2 cellular contexts compared by ENCODE assay signal in the genomic region with DNA sequence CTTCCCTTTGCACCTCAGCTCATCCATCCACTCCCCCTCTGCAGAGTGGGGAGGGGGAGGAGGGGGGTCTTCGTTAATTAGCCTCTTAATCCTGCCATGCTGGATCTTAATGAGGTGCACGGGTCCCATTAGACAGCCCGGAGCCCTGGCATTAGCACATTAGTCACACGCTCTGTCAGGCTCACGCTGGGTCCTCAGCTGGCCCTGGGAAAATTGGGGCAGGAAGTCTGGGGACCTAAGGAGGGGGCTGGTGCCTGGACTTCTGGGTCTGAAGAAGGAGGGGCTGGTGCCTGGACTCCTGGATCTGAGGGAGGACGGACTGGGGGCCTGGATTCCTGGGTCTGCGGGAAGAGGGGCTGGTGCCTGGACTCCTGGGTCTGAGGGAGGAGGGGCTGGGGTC.
TF ChIP-seq lines count a peak whose summit lies in the region.

No MANE protein-coding gene starts in this region.

TF ChIP-seq in GM23338, 12 proteins besides CTCF, POLR2A, EP300 and RAD21:
- TF ChIP-seq STAT1 (IDR thresholded peaks at IDR 0.05; ENCODE audit: unreplicated experiment) = no peak
- TF ChIP-seq POLR2AphosphoS5 (IDR thresholded peaks at IDR 0.05; ENCODE audit: low read depth) = 0 out of 2 replicates have a peak, but pooled peaks have one; percentile 0
TF ChIP-seq in GM23338: peak in this region for 1.

TF ChIP-seq in HepG2, 621 proteins besides CTCF, POLR2A, EP300 and RAD21:
- TF ChIP-seq HMG20A (CRISPR knock-in tag; IDR thresholded peaks at IDR 0.05; ENCODE audit: borderline replicate concordance) (no peak), HES4 (CRISPR knock-in tag; IDR thresholded peaks at IDR 0.05; ENCODE audit: borderline replicate concordance) (no peak), ZFP90 (CRISPR knock-in tag; IDR thresholded peaks at IDR 0.05; ENCODE audit: borderline replicate concordance) (no peak)
- TF ChIP-seq, protein P1, sequence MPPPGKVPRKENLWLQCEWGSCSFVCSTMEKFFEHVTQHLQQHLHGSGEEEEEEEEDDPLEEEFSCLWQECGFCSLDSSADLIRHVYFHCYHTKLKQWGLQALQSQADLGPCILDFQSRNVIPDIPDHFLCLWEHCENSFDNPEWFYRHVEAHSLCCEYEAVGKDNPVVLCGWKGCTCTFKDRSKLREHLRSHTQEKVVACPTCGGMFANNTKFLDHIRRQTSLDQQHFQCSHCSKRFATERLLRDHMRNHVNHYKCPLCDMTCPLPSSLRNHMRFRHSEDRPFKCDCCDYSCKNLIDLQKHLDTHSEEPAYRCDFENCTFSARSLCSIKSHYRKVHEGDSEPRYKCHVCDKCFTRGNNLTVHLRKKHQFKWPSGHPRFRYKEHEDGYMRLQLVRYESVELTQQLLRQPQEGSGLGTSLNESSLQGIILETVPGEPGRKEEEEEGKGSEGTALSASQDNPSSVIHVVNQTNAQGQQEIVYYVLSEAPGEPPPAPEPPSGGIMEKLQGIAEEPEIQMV (CRISPR knock-in tag; IDR thresholded peaks at IDR 0.05; ENCODE audit: low read depth) = no peak
- TF ChIP-seq, protein P2, sequence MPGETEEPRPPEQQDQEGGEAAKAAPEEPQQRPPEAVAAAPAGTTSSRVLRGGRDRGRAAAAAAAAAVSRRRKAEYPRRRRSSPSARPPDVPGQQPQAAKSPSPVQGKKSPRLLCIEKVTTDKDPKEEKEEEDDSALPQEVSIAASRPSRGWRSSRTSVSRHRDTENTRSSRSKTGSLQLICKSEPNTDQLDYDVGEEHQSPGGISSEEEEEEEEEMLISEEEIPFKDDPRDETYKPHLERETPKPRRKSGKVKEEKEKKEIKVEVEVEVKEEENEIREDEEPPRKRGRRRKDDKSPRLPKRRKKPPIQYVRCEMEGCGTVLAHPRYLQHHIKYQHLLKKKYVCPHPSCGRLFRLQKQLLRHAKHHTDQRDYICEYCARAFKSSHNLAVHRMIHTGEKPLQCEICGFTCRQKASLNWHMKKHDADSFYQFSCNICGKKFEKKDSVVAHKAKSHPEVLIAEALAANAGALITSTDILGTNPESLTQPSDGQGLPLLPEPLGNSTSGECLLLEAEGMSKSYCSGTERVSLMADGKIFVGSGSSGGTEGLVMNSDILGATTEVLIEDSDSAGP (CRISPR knock-in tag; IDR thresholded peaks at IDR 0.05; ENCODE audit: borderline replicate concordance) = no peak
- TF ChIP-seq, protein P3, sequence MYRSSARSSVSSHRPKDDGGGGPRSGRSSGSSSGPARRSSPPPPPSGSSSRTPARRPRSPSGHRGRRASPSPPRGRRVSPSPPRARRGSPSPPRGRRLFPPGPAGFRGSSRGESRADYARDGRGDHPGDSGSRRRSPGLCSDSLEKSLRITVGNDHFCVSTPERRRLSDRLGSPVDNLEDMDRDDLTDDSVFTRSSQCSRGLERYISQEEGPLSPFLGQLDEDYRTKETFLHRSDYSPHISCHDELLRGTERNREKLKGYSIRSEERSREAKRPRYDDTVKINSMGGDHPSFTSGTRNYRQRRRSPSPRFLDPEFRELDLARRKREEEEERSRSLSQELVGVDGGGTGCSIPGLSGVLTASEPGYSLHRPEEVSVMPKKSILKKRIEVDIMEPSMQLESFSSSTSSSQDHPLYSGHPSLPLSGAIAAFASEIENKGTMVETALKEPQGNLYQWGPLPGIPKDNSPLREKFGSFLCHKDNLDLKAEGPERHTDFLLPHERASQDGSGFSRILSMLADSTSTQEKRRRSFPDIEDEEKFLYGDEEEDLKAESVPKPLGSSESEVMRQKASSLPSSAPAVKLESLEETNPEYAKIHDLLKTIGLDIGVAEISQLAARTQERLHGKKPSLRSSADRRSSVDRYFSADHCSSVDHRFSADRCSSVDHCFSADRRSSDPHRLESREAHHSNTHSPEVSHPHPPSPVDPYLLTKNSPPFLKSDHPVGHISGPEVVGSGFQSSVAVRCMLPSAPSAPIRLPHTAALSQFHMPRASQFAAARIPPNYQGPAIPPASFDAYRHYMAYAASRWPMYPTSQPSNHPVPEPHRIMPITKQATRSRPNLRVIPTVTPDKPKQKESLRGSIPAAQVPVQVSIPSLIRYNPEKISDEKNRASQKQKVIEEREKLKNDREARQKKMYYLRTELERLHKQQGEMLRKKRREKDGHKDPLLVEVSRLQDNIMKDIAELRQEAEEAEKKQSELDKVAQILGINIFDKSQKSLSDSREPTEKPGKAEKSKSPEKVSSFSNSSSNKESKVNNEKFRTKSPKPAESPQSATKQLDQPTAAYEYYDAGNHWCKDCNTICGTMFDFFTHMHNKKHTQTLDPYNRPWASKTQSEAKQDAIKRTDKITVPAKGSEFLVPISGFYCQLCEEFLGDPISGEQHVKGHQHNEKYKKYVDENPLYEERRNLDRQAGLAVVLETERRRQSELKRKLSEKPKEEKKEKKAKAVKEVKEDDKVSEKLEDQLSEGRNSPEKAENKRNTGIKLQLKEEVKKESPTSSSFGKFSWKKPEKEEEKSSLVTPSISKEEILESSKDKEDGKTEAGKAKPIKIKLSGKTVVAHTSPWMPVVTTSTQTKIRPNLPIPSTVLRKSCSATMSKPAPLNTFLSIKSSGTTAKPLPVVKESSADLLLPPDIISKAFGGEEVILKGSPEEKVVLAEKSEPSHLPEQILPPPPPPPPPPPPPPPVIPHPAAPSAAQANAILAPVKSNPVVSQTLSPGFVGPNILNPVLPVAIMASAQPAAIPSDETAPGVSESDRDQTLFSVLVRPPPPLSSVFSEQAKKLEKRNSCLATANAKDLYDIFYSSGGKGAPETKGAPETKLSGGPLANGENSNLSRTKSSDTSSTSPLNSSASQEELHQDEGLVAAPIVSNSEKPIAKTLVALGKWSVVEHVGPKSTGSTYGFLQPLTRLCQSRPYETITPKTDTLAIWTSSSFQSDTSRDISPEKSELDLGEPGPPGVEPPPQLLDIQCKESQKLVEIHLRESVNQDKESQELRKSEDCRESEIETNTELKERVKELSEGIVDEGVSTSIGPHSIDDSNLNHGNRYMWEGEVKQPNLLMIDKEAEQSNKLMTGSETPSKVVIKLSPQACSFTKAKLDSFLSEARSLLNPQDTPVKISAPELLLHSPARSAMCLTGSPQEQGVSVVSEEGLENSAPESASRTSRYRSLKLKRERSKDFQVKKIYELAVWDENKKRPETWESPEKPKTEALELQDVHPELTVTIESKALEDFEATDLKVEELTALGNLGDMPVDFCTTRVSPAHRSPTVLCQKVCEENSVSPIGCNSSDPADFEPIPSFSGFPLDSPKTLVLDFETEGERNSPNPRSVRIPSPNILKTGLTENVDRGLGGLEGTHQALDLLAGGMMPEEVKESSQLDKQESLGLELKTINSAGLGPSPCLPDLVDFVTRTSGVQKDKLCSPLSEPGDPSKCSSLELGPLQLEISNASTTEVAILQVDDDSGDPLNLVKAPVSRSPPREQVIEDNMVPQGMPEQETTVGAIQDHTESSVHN (CRISPR knock-in tag; IDR thresholded peaks at IDR 0.05) = no peak
